Comparison of ENCODE assay signal across 8 cellular contexts in the genomic region with DNA sequence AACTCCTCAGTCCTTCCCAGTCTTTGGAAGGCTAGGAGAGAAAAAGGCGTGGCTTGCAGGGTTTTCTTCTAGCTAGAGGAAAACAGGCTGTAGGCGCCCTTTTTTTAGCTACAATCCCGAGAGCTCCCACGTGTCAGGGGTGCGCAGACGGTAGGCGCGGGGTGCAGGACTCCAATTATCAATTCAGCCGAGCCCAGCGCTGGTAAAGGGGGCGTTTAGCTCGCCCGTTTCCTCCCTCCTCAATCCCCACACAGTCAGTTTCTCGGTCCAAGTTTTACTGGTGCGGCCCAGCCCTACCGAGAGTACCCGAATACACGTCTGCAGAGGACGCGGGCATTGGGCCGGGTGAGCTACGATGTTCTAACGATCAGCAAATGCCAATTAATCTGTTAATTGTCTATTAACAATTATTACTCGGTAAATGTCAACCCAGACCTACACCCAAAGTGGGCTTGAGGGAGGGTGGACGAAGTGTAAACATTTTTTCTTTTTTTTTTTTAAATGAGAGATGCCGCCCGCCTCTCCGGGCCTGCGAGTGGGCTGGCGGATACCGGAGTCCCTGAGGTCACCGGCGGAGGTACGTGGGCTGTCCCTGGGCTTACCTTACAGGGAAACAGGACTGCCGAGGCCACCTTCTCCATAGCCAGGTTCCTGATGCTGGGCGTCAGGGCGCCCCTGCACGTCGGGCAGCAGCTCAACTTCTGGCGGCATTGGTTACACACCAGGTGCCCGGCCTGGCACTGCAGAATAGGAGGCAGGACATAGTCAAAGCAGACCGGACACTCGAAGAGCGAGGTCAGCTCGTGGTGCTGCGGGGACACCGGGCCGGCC. TPM values are rescaled to one million over a fixed set of nuclear protein-coding genes. Genes with fewer than 3 reads are reported as not detected.
DNase-seq lines count a peak whose midpoint lies in the region; ATAC-seq and TF ChIP-seq lines count a peak whose summit lies in the region.

No MANE protein-coding gene starts in this region.

- H3K27ac ChIP-seq in skeletal muscle tissue (ENCODE audit: low read depth, low read length) = peak overlapping the region; percentile 96

- H3K36me3 Mint-ChIP-seq in T-helper 2 cell treated with Interferon-gamma antibody and Interleukin-4, amounts not matched to agents 5 μg/mL and 100 μg/mL, for 36 hours (ENCODE audit: low read depth) = peaks cover 31% of the 10 kb centered on the region

- 0 out of 2 replicates have a peak overlapping the region, but pooled peaks have one; percentile 0 for H2AFZ ChIP-seq in Loucy (ENCODE audit: low read length)

- H3K9ac ChIP-seq in Loucy (ENCODE audit: low read depth, low read length, poor library complexity, severe bottlenecking) = peak overlapping the region; percentile 90
- peak overlapping the region; percentile 82 to 94 (median 84) for H3K9ac ChIP-seq in skeletal muscle tissue (ENCODE audit: low read depth in 1 of 3, low read length in 3 of 3)

- no peak for ATAC-seq in HG02938 (IDR thresholded peaks at IDR 0.05; ENCODE audit: unreplicated experiment)

- TF ChIP-seq CTCF in Loucy (conservative IDR thresholded peaks at IDR 0.05; ENCODE audit: low read length) (no peak), cardiac fibroblast (IDR thresholded peaks at IDR 0.05; ENCODE audit: low read depth, low read length) (no peak)

- no peaks in the 10 kb centered on the region for H3K27me3 Mint-ChIP-seq in T-helper 2 cell treated with Interferon-gamma antibody and Interleukin-4, amounts not matched to agents 5 μg/mL and 100 μg/mL, for 36 hours (ENCODE audit: low read depth)

- peaks cover 51% of the 10 kb centered on the region for H3K4me1 Mint-ChIP-seq in T-helper 2 cell treated with Interferon-gamma antibody and Interleukin-4, amounts not matched to agents 5 μg/mL and 100 μg/mL, for 36 hours (ENCODE audit: low read depth)

- H3K4me3 ChIP-seq in Loucy (ENCODE audit: low read length, poor library complexity, severe bottlenecking) (peak overlapping the region; percentile 88), cardiac fibroblast (replicated peaks in 1 of 2; ENCODE audit: low read depth in 2 of 2, low read length in 2 of 2) (peak overlapping the region; percentile 88 to 94), skeletal muscle tissue (ENCODE audit: low read length in 3 of 3) (peak overlapping the region; percentile 81 to 91 (median 85))

- peak overlapping the region; percentile 99 for H3K4me2 ChIP-seq in Loucy (ENCODE audit: low read depth, low read length, poor library complexity, severe bottlenecking)

- H3K4me1 ChIP-seq in Loucy (ENCODE audit: insufficient read depth, low read length, poor library complexity, severe bottlenecking) = peaks cover 69% of the 10 kb centered on the region
- peaks cover 23 to 31% (median 26%) of the 10 kb centered on the region in 3 donors for H3K4me1 ChIP-seq in skeletal muscle tissue (ENCODE audit: control insufficient read depth in 3 of 3, insufficient read depth in 3 of 3, low read length in 3 of 3)

- H3K4me3 Mint-ChIP-seq in T-helper 2 cell treated with Interferon-gamma antibody and Interleukin-4, amounts not matched to agents 5 μg/mL and 100 μg/mL, for 36 hours = peak overlapping the region; percentile 90

- peaks cover 62% of the 10 kb centered on the region for H3K79me2 ChIP-seq in Loucy (ENCODE audit: insufficient read depth, low read length)

- H3K9me3 ChIP-seq in Loucy (ENCODE audit: insufficient read depth, low read depth, low read length) (no peaks in the 10 kb centered on the region), skeletal muscle tissue (ENCODE audit: control insufficient read depth in 3 of 3, low read length in 3 of 3) (no peaks in the 10 kb centered on the region)

- no peaks in the 10 kb centered on the region for H3F3A ChIP-seq in Loucy (ENCODE audit: low read depth)

- H3K9me2 ChIP-seq in Loucy (replicated peaks; ENCODE audit: low read depth, low read length) = no peaks in the 10 kb centered on the region

- no peaks in the 10 kb centered on the region for H3K9me3 Mint-ChIP-seq in T-helper 2 cell treated with Interferon-gamma antibody and Interleukin-4, amounts not matched to agents 5 μg/mL and 100 μg/mL, for 36 hours

- DNase-seq in DMS53 (lab: John Stamatoyannopoulos, UW) (peak; percentile 64), cardiac fibroblast (ENCODE audit: low read depth in 2 of 2) (peak; percentile 53 to 70), iris pigment epithelial cell (ENCODE audit: low read depth) (peak; percentile 57), HuH-7 (ENCODE audit: low spot score) (no peak)
- no peak for DNase-seq in T-helper 2 cell treated with Interferon-gamma antibody and Interleukin-4, amounts not matched to agents 5 μg/mL and 100 μg/mL, for 36 hours (ENCODE audit: low spot score)

- peaks cover 40% of the 10 kb centered on the region for H4K20me1 ChIP-seq in Loucy (ENCODE audit: insufficient read depth, low read length, poor library complexity, severe bottlenecking)

- peak overlapping the region; percentile 97 for H3K27ac Mint-ChIP-seq in T-helper 2 cell treated with Interferon-gamma antibody and Interleukin-4, amounts not matched to agents 5 μg/mL and 100 μg/mL, for 36 hours

- H3K27me3 ChIP-seq in Loucy (ENCODE audit: insufficient read depth, low read length, poor library complexity, severe bottlenecking) (no peaks in the 10 kb centered on the region), skeletal muscle tissue (ENCODE audit: control insufficient read depth in 3 of 3, insufficient read depth in 3 of 3, low read length in 3 of 3) (no peaks in the 10 kb centered on the region)

- H3K36me3 ChIP-seq in Loucy (ENCODE audit: insufficient read depth, low read length) (no peaks in the 10 kb centered on the region), skeletal muscle tissue (ENCODE audit: control insufficient read depth in 3 of 3, insufficient read depth in 3 of 3, low read length in 3 of 3) (peaks cover 0 to 2% (median 0%) of the 10 kb centered on the region in 3 donors)

RNA-seq across cellular contexts. Expression of gene SIAH2, which starts 0.9 kb away (rescaled TPM):
- total RNA-seq in skeletal muscle tissue = 26.1 TPM

RNA-seq across cellular contexts. Expression of gene ERICH6, which starts 58.3 kb away (rescaled TPM):
- not detected for total RNA-seq in skeletal muscle tissue

Comparison
In these comparisons a context has a peak if more than half of its experiments do, and no peak if none do; other contexts are left out.
1. DNase-seq: peak in DMS53 (single experiment), cardiac fibroblast (2 of 2) and iris pigment epithelial cell (single experiment); none in T-helper 2 cell treated with Interferon-gamma antibody and Interleukin-4, amounts not matched to agents 5 μg/mL and 100 μg/mL, for 36 hours (single experiment) and HuH-7 (single experiment).
2. Peak in every context shown above with its lines, with median percentiles within 50 percentile points of each other: H3K4me3 ChIP-seq.